Comparison of ENCODE assay signal across 8 cellular contexts in genomic region chr15:90201150-90201943, GRCh38. TPM values are rescaled to one million over a fixed set of nuclear protein-coding genes. Genes with fewer than 3 reads are reported as not detected.
A peak's percentile ranks its signal among the peaks of the same experiment; 100 is the strongest.
DNase-seq lines count a peak whose midpoint lies in the region; ATAC-seq and TF ChIP-seq lines count a peak whose summit lies in the region.

SEMA4B (plus strand) TSS chr15:90201330; CDS start chr15:90201579, 249 bp downstream.

- POLR2A ChIA-PET in AG04449 (lab: Yijun Ruan, JAX): interaction anchor here (0.7 to 1.4 kb wide), 4 partner anchors 20 to 313 kb away, joined by 3 to 5 read pairs (median 4); partner anchors contain the start of genes CIB1 and GDPGP1

- CTCF ChIA-PET in AG04449 (lab: Yijun Ruan, JAX): interaction anchor here (0.8 to 4.4 kb wide), 12 partner anchors 9 to 92 kb away, joined by 3 to 26 read pairs (median 3); no protein-coding TSS in a partner anchor

- H3K36me3 ChIP-seq in ectodermal cell (ENCODE audit: control insufficient read depth, insufficient read depth, low read length): no peaks in the 10 kb centered on the region

- H3K27ac ChIP-seq in ectodermal cell (ENCODE audit: insufficient read depth, low read depth, low read length, poor library complexity, severe bottlenecking): no peak within 1 kb of the TSS

- H3K4me3 ChIP-seq in AG04449 (ENCODE audit: low read depth, low read length) (peak within 1 kb of the TSS; percentile 71), ectodermal cell (ENCODE audit: insufficient read depth, low read depth, low read length) (peak within 1 kb of the TSS; percentile 63)

- H3K4me1 ChIP-seq in ectodermal cell (ENCODE audit: control insufficient read depth, insufficient read depth, low read length): peaks cover 4% of the 10 kb centered on the region

- 0% methylated on average over 86 of the region's 86 CpGs for WGBS in ectodermal cell, 2 experiments

- H3K27me3 ChIP-seq in ectodermal cell (ENCODE audit: control insufficient read depth, insufficient read depth, low read length, poor library complexity, severe bottlenecking): peaks cover 6% of the 10 kb centered on the region

- no peaks in the 10 kb centered on the region for H3K9me3 ChIP-seq in ectodermal cell (ENCODE audit: control insufficient read depth, low read length)

- peak; percentile 76 for TF ChIP-seq POLR2A in GM18526 (IDR thresholded peaks at IDR 0.05; ENCODE audit: extremely low read depth, insufficient read length)

- ATAC-seq in HG03045 (IDR thresholded peaks at IDR 0.05; ENCODE audit: unreplicated experiment): peak; percentile 79

- no peak for DNase-seq in AG04449 (ENCODE audit: low read depth, low spot score)
- DNase-seq in NCI-H510A (lab: John Stamatoyannopoulos, UW): peak; percentile 56
- DNase-seq in activated CD4-positive, alpha-beta T cell treated with anti-CD3 and anti-CD28 coated beads, Interleukin-2, amount 50 U/mL, for 48 hours: peak; percentile 72 to 77
- peak; percentile 36 to 44 for DNase-seq in lung microvascular endothelial cell (ENCODE audit: low read depth in 2 of 2)
- peak; percentile 38 to 66 (median 46) for DNase-seq in stimulated activated CD4-positive, alpha-beta T cell treated with anti-CD3 and anti-CD28 coated beads, TNF-alpha, amount 100 ng/mL, for 4 hours (ENCODE audit: low read depth in 3 of 3)

- no peak for TF ChIP-seq CTCF in AG04449 (IDR thresholded peaks at IDR 0.05; ENCODE audit: insufficient read depth, low read length, missing control alignments)

RNA-seq across cellular contexts. Expression of gene SEMA4B, which starts in this region (rescaled TPM):
- polyA plus RNA-seq in ectodermal cell (2013, experiment 1 of 4): 26.1 TPM
- 21.8 TPM for polyA plus RNA-seq in ectodermal cell (2013, experiment 2 of 4)
- polyA plus RNA-seq in ectodermal cell (2013, experiment 3 of 4): 23.2 TPM
- polyA plus RNA-seq in ectodermal cell (2013, experiment 4 of 4): 23.8 TPM
- 4.6 and 11.1 TPM in 2 replicates for total RNA-seq in lung microvascular endothelial cell
